In the genomic region with DNA sequence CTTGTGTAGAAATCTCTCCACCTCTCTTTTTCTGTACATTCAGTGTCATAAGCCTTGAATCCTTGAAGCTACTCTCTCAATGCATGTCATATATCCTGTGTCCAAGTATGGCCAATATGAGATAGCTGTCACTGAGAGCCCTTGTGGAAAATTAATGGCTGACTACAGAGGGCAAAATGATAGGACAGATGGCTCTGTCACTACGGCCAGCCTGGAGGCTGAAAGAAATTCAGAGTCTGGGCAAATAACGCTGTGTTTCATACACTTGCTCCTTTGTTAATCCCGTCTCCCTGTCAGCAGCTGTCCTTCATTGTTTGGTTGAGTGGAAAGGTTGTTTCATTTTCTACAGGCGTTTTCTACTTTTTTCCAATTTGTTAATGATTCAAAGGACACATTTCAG, we compare ENCODE assay signal across 14 cellular contexts.
"Had no signal": no experiment of that assay in that cellular context is flagged by ENCODE, and none has a peak within 500 bp of the region (broad histone marks: within the 10 kb centered on the region; RNA-seq: fewer than 3 reads in every experiment).

No MANE protein-coding gene starts in this region.

- DNase-seq: activated CD4-positive, alpha-beta T cell treated with anti-CD3 and anti-CD28 coated beads, Interleukin-2, amount 50 U/mL, for 4 hours; activated CD4-positive, CD25-positive, alpha-beta regulatory T cell treated with anti-CD3 and anti-CD28 coated beads, Interleukin-2, amount 50 U/mL, for 72 hours; activated naive CD4-positive, alpha-beta T cell treated with anti-CD3 and anti-CD28 coated beads for 36 hours; activated naive CD8-positive, alpha-beta T cell treated with anti-CD3 and anti-CD28 coated beads, Interleukin-2, amount 50 U/mL, for 24 hours; activated T-cell treated with anti-CD3 and anti-CD28 coated beads for 4 hours; aorta; dermis blood vessel endothelial cell; effector memory CD8-positive, alpha-beta T cell; heart left ventricle; naive B cell; spleen; T-helper 1 cell; T1000 had no signal

- H3K4me3 ChIP-seq: heart left ventricle, prostate gland, spleen had no signal

- H3K4me3 Mint-ChIP-seq: activated naive CD4-positive, alpha-beta T cell treated with anti-CD3 and anti-CD28 coated beads for 36 hours; activated naive CD8-positive, alpha-beta T cell treated with anti-CD3 and anti-CD28 coated beads, Interleukin-2, amount 50 U/mL, for 24 hours; effector memory CD8-positive, alpha-beta T cell; naive B cell had no signal

- H3K36me3 Mint-ChIP-seq: naive B cell had no signal

- H3K27me3 ChIP-seq: heart left ventricle, spleen had no signal

- H3K9me3 Mint-ChIP-seq: activated naive CD4-positive, alpha-beta T cell treated with anti-CD3 and anti-CD28 coated beads for 36 hours had no signal

- H3K27ac Mint-ChIP-seq: activated naive CD4-positive, alpha-beta T cell treated with anti-CD3 and anti-CD28 coated beads for 36 hours; activated naive CD8-positive, alpha-beta T cell treated with anti-CD3 and anti-CD28 coated beads, Interleukin-2, amount 50 U/mL, for 24 hours; effector memory CD8-positive, alpha-beta T cell; naive B cell had no signal

- H3K4me1 Mint-ChIP-seq: activated naive CD8-positive, alpha-beta T cell treated with anti-CD3 and anti-CD28 coated beads, Interleukin-2, amount 50 U/mL, for 24 hours; naive B cell had no signal

- H3K27me3 Mint-ChIP-seq: activated naive CD8-positive, alpha-beta T cell treated with anti-CD3 and anti-CD28 coated beads, Interleukin-2, amount 50 U/mL, for 24 hours; effector memory CD8-positive, alpha-beta T cell; naive B cell had no signal

- H3K36me3 ChIP-seq: heart left ventricle, prostate gland, spleen had no signal

- H3K27ac ChIP-seq: heart left ventricle, prostate gland, spleen had no signal

- H3K4me1 ChIP-seq: prostate gland, spleen had no signal

- H3K9me3 ChIP-seq: prostate gland had no signal
